ENCODE assay signal across 23 cellular contexts in genomic region chr10:96319754-96320514, GRCh38. TPM values are rescaled to one million over a fixed set of nuclear protein-coding genes. Genes with fewer than 3 reads are reported as not detected.
DNase-seq lines count a peak whose midpoint lies in the region; ATAC-seq and TF ChIP-seq lines count a peak whose summit lies in the region.
"Had no signal": no experiment of that assay in that cellular context is flagged by ENCODE, and none has a peak within 500 bp of the region (broad histone marks: within the 10 kb centered on the region; RNA-seq: fewer than 3 reads in every experiment).

No MANE protein-coding gene starts in this region.

- no peak for TF ChIP-seq CTCF in fibroblast of villous mesenchyme (IDR thresholded peaks at IDR 0.05; ENCODE audit: insufficient read depth, low read depth, low read length)

- H3K27ac Mint-ChIP-seq in activated naive CD4-positive, alpha-beta T cell treated with anti-CD3 and anti-CD28 coated beads, Interleukin-2, amount 50 U/mL, for 72 hours, result no peak overlapping the region
- H3K27ac Mint-ChIP-seq in stimulated activated effector memory CD8-positive, alpha-beta T cell treated with anti-CD3 and anti-CD28 coated beads, Interleukin-12 subunit alpha, Interleukin-12 subunit beta, amount 100 ng/mL, for 72 hours, result no peak overlapping the region
- no peak overlapping the region for H3K27ac Mint-ChIP-seq in activated CD4-positive, alpha-beta memory T cell treated with anti-CD3 and anti-CD28 coated beads, Interleukin-2, amount 10 ng/mL, durations not matched to agents 7 days and 5 days
- H3K27ac Mint-ChIP-seq: activated CD8-positive, alpha-beta memory T cell treated with anti-CD3 and anti-CD28 coated beads, Interleukin-2, amount 10 ng/mL, durations not matched to agents 7 days and 5 days; brain; T-helper 17 cell had no signal

- peak; percentile 22 to 84 for ATAC-seq in activated naive CD4-positive, alpha-beta T cell treated with anti-CD3 and anti-CD28 coated beads, Interleukin-2, amount 50 U/mL, for 72 hours
- peak; percentile 37 for ATAC-seq in stimulated activated effector memory CD8-positive, alpha-beta T cell treated with anti-CD3 and anti-CD28 coated beads, Interleukin-12 subunit alpha, Interleukin-12 subunit beta, amount 100 ng/mL, for 72 hours
- ATAC-seq: activated CD8-positive, alpha-beta memory T cell treated with anti-CD3 and anti-CD28 coated beads, Interleukin-2, amount 10 ng/mL, durations not matched to agents 7 days and 5 days; T-helper 17 cell had no signal

- POLR2A ChIA-PET in activated CD4-positive, alpha-beta memory T cell treated with anti-CD3 and anti-CD28 coated beads, Interleukin-2, amount 10 ng/mL, durations not matched to agents 7 days and 5 days (lab: Charles Lee), result no interaction called here

- H3K9me3 Mint-ChIP-seq in activated naive CD4-positive, alpha-beta T cell treated with anti-CD3 and anti-CD28 coated beads, Interleukin-2, amount 50 U/mL, for 72 hours, result no peaks in the 10 kb centered on the region
- H3K9me3 Mint-ChIP-seq in stimulated activated effector memory CD8-positive, alpha-beta T cell treated with anti-CD3 and anti-CD28 coated beads, Interleukin-12 subunit alpha, Interleukin-12 subunit beta, amount 100 ng/mL, for 72 hours, result no peaks in the 10 kb centered on the region
- H3K9me3 Mint-ChIP-seq in activated CD4-positive, alpha-beta memory T cell treated with anti-CD3 and anti-CD28 coated beads, Interleukin-2, amount 10 ng/mL, durations not matched to agents 7 days and 5 days, result no peaks in the 10 kb centered on the region
- H3K9me3 Mint-ChIP-seq: brain had no signal

- no peak overlapping the region for H3K4me3 ChIP-seq in fibroblast of villous mesenchyme (ENCODE audit: low read depth, low read length)
- H3K4me3 ChIP-seq: sigmoid colon, testis had no signal

- H3K36me3 Mint-ChIP-seq in activated naive CD4-positive, alpha-beta T cell treated with anti-CD3 and anti-CD28 coated beads, Interleukin-2, amount 50 U/mL, for 72 hours, result no peaks in the 10 kb centered on the region
- no peaks in the 10 kb centered on the region for H3K36me3 Mint-ChIP-seq in stimulated activated effector memory CD8-positive, alpha-beta T cell treated with anti-CD3 and anti-CD28 coated beads, Interleukin-12 subunit alpha, Interleukin-12 subunit beta, amount 100 ng/mL, for 72 hours
- no peaks in the 10 kb centered on the region for H3K36me3 Mint-ChIP-seq in activated CD4-positive, alpha-beta memory T cell treated with anti-CD3 and anti-CD28 coated beads, Interleukin-2, amount 10 ng/mL, durations not matched to agents 7 days and 5 days (ENCODE audit: low read depth)
- H3K36me3 Mint-ChIP-seq: activated CD8-positive, alpha-beta memory T cell treated with anti-CD3 and anti-CD28 coated beads, Interleukin-2, amount 10 ng/mL, durations not matched to agents 7 days and 5 days; brain had no signal

- no peaks in the 10 kb centered on the region for H3K4me1 Mint-ChIP-seq in stimulated activated effector memory CD8-positive, alpha-beta T cell treated with anti-CD3 and anti-CD28 coated beads, Interleukin-12 subunit alpha, Interleukin-12 subunit beta, amount 100 ng/mL, for 72 hours
- H3K4me1 Mint-ChIP-seq in activated CD4-positive, alpha-beta memory T cell treated with anti-CD3 and anti-CD28 coated beads, Interleukin-2, amount 10 ng/mL, durations not matched to agents 7 days and 5 days, result no peaks in the 10 kb centered on the region
- H3K4me1 Mint-ChIP-seq: activated CD8-positive, alpha-beta memory T cell treated with anti-CD3 and anti-CD28 coated beads, Interleukin-2, amount 10 ng/mL, durations not matched to agents 7 days and 5 days; T-helper 17 cell had no signal

- peaks cover 35% of the 10 kb centered on the region for H3K27me3 Mint-ChIP-seq in activated CD4-positive, alpha-beta memory T cell treated with anti-CD3 and anti-CD28 coated beads, Interleukin-2, amount 10 ng/mL, durations not matched to agents 7 days and 5 days

- CTCF ChIA-PET in activated CD4-positive, alpha-beta memory T cell treated with anti-CD3 and anti-CD28 coated beads, Interleukin-2, amount 10 ng/mL, durations not matched to agents 7 days and 5 days (lab: Charles Lee), result interaction anchor here (1.5 kb wide), 1 partner anchor 15 kb away, joined by 3 read pairs; no protein-coding TSS in a partner anchor

- DNase-seq in activated naive CD4-positive, alpha-beta T cell treated with anti-CD3 and anti-CD28 coated beads, Interleukin-2, amount 50 U/mL, for 72 hours (ENCODE audit: low spot score in 2 of 2), result no peak
- no peak for DNase-seq in activated naive CD4-positive, alpha-beta T cell treated with anti-CD3 and anti-CD28 coated beads, Interleukin-2, amount 50 U/mL, for 16 hours
- DNase-seq in OCI-M1 (lab: John Stamatoyannopoulos, UW) (peak; percentile 34), fibroblast of villous mesenchyme (ENCODE audit: low read depth) (peak; percentile 5), CD1c-positive myeloid dendritic cell (ENCODE audit: extremely low spot score) (no peak)
- no peak for DNase-seq in stimulated activated effector memory CD8-positive, alpha-beta T cell treated with anti-CD3 and anti-CD28 coated beads, Interleukin-12 subunit alpha, Interleukin-12 subunit beta, amount 100 ng/mL, for 72 hours (ENCODE audit: low spot score in 2 of 2)
- no peak for DNase-seq in activated CD4-positive, alpha-beta memory T cell treated with anti-CD3 and anti-CD28 coated beads, Interleukin-2, amount 10 ng/mL, durations not matched to agents 7 days and 5 days
- no peak for DNase-seq in NK-92 treated with Interleukin-12 subunit alpha and Interleukin-12 subunit beta, amount 100 ng/mL, for 24 hours (lab: John Stamatoyannopoulos, UW)
- DNase-seq: activated CD8-positive, alpha-beta memory T cell treated with anti-CD3 and anti-CD28 coated beads, Interleukin-2, amount 10 ng/mL, durations not matched to agents 7 days and 5 days; activated gamma-delta T cell treated with Interleukin-2 at 50 U/mL for 16 hours; Calu3; GF-D8; HCEC 1CT; NCI-H2029 treated with DMSO at 0.1 percent for 48 hours; occipital lobe; Right ventricle myocardium superior; sigmoid colon; stimulated activated CD4-positive, alpha-beta T cell treated with anti-CD3 and anti-CD28 coated beads, Interleukin-2, amount 100 ng/mL, for 48 hours; T-helper 17 cell; testis had no signal

- H3K4me3 Mint-ChIP-seq in stimulated activated effector memory CD8-positive, alpha-beta T cell treated with anti-CD3 and anti-CD28 coated beads, Interleukin-12 subunit alpha, Interleukin-12 subunit beta, amount 100 ng/mL, for 72 hours, result no peak overlapping the region
- H3K4me3 Mint-ChIP-seq in activated CD4-positive, alpha-beta memory T cell treated with anti-CD3 and anti-CD28 coated beads, Interleukin-2, amount 10 ng/mL, durations not matched to agents 7 days and 5 days, result no peak overlapping the region
- H3K4me3 Mint-ChIP-seq: activated CD8-positive, alpha-beta memory T cell treated with anti-CD3 and anti-CD28 coated beads, Interleukin-2, amount 10 ng/mL, durations not matched to agents 7 days and 5 days; brain; T-helper 17 cell had no signal

RNA-seq across cellular contexts. Expression of gene DNTT, which starts 15.7 kb away (rescaled TPM):
- under 1 TPM in 1 of 2 donors, not detected in 1; 0.18 TPM for total RNA-seq in activated naive CD4-positive, alpha-beta T cell treated with anti-CD3 and anti-CD28 coated beads, Interleukin-2, amount 50 U/mL, for 72 hours
- total RNA-seq in fibroblast of villous mesenchyme, result not detected in 2 replicates
- total RNA-seq in activated CD4-positive, alpha-beta memory T cell treated with anti-CD3 and anti-CD28 coated beads, Interleukin-2, amount 10 ng/mL, durations not matched to agents 7 days and 5 days, result not detected
- total RNA-seq: activated CD8-positive, alpha-beta memory T cell treated with anti-CD3 and anti-CD28 coated beads, Interleukin-2, amount 10 ng/mL, durations not matched to agents 7 days and 5 days; Calu3; dermis microvascular lymphatic vessel endothelial cell; kidney epithelial cell; occipital lobe; Right ventricle myocardium superior; sigmoid colon; T-helper 17 cell had no signal

RNA-seq across cellular contexts. Expression of gene OPALIN, which starts 38.9 kb away (rescaled TPM):
- not detected for total RNA-seq in activated naive CD4-positive, alpha-beta T cell treated with anti-CD3 and anti-CD28 coated beads, Interleukin-2, amount 50 U/mL, for 72 hours
- total RNA-seq in fibroblast of villous mesenchyme, result not detected in 2 replicates
- not detected for total RNA-seq in activated CD4-positive, alpha-beta memory T cell treated with anti-CD3 and anti-CD28 coated beads, Interleukin-2, amount 10 ng/mL, durations not matched to agents 7 days and 5 days
- total RNA-seq: activated CD8-positive, alpha-beta memory T cell treated with anti-CD3 and anti-CD28 coated beads, Interleukin-2, amount 10 ng/mL, durations not matched to agents 7 days and 5 days; Calu3; dermis microvascular lymphatic vessel endothelial cell; kidney epithelial cell; occipital lobe; Right ventricle myocardium superior; sigmoid colon; T-helper 17 cell; testis had no signal

RNA-seq across cellular contexts. Expression of gene BLNK, which starts 48.6 kb away (rescaled TPM):
- total RNA-seq in activated naive CD4-positive, alpha-beta T cell treated with anti-CD3 and anti-CD28 coated beads, Interleukin-2, amount 50 U/mL, for 72 hours, result not detected
- total RNA-seq in fibroblast of villous mesenchyme, result not detected in 2 replicates
- not detected for total RNA-seq in activated CD4-positive, alpha-beta memory T cell treated with anti-CD3 and anti-CD28 coated beads, Interleukin-2, amount 10 ng/mL, durations not matched to agents 7 days and 5 days
- total RNA-seq: activated CD8-positive, alpha-beta memory T cell treated with anti-CD3 and anti-CD28 coated beads, Interleukin-2, amount 10 ng/mL, durations not matched to agents 7 days and 5 days; dermis microvascular lymphatic vessel endothelial cell had no signal

Comparison
In these comparisons a context has a peak if more than half of its experiments do, and no peak if none do; other contexts are left out.
1. DNase-seq: peak in OCI-M1 (single experiment) and fibroblast of villous mesenchyme (single experiment); none in activated naive CD4-positive, alpha-beta T cell treated with anti-CD3 and anti-CD28 coated beads, Interleukin-2, amount 50 U/mL, for 72 hours (0 of 2), activated naive CD4-positive, alpha-beta T cell treated with anti-CD3 and anti-CD28 coated beads, Interleukin-2, amount 50 U/mL, for 16 hours (single experiment), stimulated activated effector memory CD8-positive, alpha-beta T cell treated with anti-CD3 and anti-CD28 coated beads, Interleukin-12 subunit alpha, Interleukin-12 subunit beta, amount 100 ng/mL, for 72 hours (0 of 2), activated CD4-positive, alpha-beta memory T cell treated with anti-CD3 and anti-CD28 coated beads, Interleukin-2, amount 10 ng/mL, durations not matched to agents 7 days and 5 days (single experiment), CD1c-positive myeloid dendritic cell (single experiment) and NK-92 treated with Interleukin-12 subunit alpha and Interleukin-12 subunit beta, amount 100 ng/mL, for 24 hours (single experiment).